1 cellular context compared by ENCODE assay signal in the genomic region with DNA sequence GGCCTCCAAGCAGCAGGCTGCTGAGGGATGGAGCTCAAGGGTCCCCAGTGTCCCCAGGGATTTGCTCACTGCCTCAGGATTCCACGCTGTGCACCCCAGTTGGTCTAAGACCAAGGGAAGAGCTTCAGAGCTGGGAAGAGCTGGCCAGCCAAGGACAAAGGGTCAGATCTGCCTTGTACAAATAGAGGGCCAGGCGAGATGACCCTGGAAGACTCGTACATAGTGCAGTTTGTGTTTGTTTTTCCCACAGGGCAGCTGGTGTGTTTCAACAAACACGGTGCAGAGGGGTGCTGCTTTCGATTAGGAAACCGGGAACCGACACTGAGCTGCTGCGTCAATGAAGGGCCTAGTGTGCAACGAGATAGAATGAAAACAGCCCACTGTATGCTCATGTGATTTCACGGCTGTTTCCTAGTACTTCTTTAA.
A peak's percentile ranks its signal among the peaks of the same experiment; 100 is the strongest.
TF ChIP-seq lines count a peak whose summit lies in the region.

No MANE protein-coding gene starts in this region.

TF ChIP-seq in HepG2, 621 proteins besides CTCF, POLR2A, EP300 and RAD21 (continued from another document and continues in another):
- TF ChIP-seq, protein P1, sequence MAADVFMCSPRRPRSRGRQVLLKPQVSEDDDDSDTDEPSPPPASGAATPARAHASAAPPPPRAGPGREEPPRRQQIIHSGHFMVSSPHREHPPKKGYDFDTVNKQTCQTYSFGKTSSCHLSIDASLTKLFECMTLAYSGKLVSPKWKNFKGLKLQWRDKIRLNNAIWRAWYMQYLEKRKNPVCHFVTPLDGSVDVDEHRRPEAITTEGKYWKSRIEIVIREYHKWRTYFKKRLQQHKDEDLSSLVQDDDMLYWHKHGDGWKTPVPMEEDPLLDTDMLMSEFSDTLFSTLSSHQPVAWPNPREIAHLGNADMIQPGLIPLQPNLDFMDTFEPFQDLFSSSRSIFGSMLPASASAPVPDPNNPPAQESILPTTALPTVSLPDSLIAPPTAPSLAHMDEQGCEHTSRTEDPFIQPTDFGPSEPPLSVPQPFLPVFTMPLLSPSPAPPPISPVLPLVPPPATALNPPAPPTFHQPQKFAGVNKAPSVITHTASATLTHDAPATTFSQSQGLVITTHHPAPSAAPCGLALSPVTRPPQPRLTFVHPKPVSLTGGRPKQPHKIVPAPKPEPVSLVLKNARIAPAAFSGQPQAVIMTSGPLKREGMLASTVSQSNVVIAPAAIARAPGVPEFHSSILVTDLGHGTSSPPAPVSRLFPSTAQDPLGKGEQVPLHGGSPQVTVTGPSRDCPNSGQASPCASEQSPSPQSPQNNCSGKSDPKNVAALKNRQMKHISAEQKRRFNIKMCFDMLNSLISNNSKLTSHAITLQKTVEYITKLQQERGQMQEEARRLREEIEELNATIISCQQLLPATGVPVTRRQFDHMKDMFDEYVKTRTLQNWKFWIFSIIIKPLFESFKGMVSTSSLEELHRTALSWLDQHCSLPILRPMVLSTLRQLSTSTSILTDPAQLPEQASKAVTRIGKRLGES (CRISPR knock-in tag; IDR thresholded peaks at IDR 0.05; ENCODE audit: borderline replicate concordance): peak; percentile 18; the same call in 1 of the 2 replicates
- TF ChIP-seq, protein P2, sequence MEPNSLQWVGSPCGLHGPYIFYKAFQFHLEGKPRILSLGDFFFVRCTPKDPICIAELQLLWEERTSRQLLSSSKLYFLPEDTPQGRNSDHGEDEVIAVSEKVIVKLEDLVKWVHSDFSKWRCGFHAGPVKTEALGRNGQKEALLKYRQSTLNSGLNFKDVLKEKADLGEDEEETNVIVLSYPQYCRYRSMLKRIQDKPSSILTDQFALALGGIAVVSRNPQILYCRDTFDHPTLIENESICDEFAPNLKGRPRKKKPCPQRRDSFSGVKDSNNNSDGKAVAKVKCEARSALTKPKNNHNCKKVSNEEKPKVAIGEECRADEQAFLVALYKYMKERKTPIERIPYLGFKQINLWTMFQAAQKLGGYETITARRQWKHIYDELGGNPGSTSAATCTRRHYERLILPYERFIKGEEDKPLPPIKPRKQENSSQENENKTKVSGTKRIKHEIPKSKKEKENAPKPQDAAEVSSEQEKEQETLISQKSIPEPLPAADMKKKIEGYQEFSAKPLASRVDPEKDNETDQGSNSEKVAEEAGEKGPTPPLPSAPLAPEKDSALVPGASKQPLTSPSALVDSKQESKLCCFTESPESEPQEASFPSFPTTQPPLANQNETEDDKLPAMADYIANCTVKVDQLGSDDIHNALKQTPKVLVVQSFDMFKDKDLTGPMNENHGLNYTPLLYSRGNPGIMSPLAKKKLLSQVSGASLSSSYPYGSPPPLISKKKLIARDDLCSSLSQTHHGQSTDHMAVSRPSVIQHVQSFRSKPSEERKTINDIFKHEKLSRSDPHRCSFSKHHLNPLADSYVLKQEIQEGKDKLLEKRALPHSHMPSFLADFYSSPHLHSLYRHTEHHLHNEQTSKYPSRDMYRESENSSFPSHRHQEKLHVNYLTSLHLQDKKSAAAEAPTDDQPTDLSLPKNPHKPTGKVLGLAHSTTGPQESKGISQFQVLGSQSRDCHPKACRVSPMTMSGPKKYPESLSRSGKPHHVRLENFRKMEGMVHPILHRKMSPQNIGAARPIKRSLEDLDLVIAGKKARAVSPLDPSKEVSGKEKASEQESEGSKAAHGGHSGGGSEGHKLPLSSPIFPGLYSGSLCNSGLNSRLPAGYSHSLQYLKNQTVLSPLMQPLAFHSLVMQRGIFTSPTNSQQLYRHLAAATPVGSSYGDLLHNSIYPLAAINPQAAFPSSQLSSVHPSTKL (CRISPR knock-in tag; IDR thresholded peaks at IDR 0.05): peak; percentile 95
- no peak for TF ChIP-seq ZNF775 (CRISPR knock-in tag; IDR thresholded peaks at IDR 0.05; ENCODE audit: borderline replicate concordance)
- no peak for TF ChIP-seq CHCHD3 (CRISPR knock-in tag; IDR thresholded peaks at IDR 0.05)
- peak; percentile 69; the same call in 1 of the 2 replicates for TF ChIP-seq NFIC (IDR thresholded peaks at IDR 0.05; ENCODE audit: low read length)
- peak; percentile 71; the same call in 1 of the 2 replicates for TF ChIP-seq ZNF761 (CRISPR knock-in tag; conservative IDR thresholded peaks at IDR 0.05)
- TF ChIP-seq HMGA1 (CRISPR knock-in tag; conservative IDR thresholded peaks at IDR 0.05): no peak
- TF ChIP-seq BRD4 (CRISPR knock-in tag; IDR thresholded peaks at IDR 0.05): peak; percentile 58; the same call in 1 of the 2 replicates
- TF ChIP-seq REPIN1 (CRISPR knock-in tag; IDR thresholded peaks at IDR 0.05; ENCODE audit: borderline replicate concordance, low read depth): peak; percentile 54; the same call in 1 of the 2 replicates
- no peak for TF ChIP-seq ZNF577 (CRISPR knock-in tag; IDR thresholded peaks at IDR 0.05; ENCODE audit: borderline replicate concordance, low read depth)
- no peak for TF ChIP-seq ZBTB26 (CRISPR knock-in tag; IDR thresholded peaks at IDR 0.05; ENCODE audit: borderline replicate concordance)
- peak; percentile 92 for TF ChIP-seq TEAD3 (CRISPR knock-in tag; optimal IDR thresholded peaks at IDR 0.05; ENCODE audit: borderline replicate concordance)
- TF ChIP-seq ZHX2 (IDR thresholded peaks at IDR 0.05; ENCODE audit: low read depth): peak; percentile 44; the same call in 1 of the 2 replicates
- TF ChIP-seq ZHX2 (CRISPR knock-in tag; IDR thresholded peaks at IDR 0.05; ENCODE audit: borderline replicate concordance): no peak
- TF ChIP-seq, protein P3, sequence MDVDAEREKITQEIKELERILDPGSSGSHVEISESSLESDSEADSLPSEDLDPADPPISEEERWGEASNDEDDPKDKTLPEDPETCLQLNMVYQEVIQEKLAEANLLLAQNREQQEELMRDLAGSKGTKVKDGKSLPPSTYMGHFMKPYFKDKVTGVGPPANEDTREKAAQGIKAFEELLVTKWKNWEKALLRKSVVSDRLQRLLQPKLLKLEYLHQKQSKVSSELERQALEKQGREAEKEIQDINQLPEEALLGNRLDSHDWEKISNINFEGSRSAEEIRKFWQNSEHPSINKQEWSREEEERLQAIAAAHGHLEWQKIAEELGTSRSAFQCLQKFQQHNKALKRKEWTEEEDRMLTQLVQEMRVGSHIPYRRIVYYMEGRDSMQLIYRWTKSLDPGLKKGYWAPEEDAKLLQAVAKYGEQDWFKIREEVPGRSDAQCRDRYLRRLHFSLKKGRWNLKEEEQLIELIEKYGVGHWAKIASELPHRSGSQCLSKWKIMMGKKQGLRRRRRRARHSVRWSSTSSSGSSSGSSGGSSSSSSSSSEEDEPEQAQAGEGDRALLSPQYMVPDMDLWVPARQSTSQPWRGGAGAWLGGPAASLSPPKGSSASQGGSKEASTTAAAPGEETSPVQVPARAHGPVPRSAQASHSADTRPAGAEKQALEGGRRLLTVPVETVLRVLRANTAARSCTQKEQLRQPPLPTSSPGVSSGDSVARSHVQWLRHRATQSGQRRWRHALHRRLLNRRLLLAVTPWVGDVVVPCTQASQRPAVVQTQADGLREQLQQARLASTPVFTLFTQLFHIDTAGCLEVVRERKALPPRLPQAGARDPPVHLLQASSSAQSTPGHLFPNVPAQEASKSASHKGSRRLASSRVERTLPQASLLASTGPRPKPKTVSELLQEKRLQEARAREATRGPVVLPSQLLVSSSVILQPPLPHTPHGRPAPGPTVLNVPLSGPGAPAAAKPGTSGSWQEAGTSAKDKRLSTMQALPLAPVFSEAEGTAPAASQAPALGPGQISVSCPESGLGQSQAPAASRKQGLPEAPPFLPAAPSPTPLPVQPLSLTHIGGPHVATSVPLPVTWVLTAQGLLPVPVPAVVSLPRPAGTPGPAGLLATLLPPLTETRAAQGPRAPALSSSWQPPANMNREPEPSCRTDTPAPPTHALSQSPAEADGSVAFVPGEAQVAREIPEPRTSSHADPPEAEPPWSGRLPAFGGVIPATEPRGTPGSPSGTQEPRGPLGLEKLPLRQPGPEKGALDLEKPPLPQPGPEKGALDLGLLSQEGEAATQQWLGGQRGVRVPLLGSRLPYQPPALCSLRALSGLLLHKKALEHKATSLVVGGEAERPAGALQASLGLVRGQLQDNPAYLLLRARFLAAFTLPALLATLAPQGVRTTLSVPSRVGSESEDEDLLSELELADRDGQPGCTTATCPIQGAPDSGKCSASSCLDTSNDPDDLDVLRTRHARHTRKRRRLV (CRISPR knock-in tag; IDR thresholded peaks at IDR 0.05): no peak
- no peak for TF ChIP-seq ZFP36 (IDR thresholded peaks at IDR 0.05; ENCODE audit: borderline replicate concordance, low read depth, low read length, partially characterized antibody)
- TF ChIP-seq NR2C2 (CRISPR knock-in tag; IDR thresholded peaks at IDR 0.05; ENCODE audit: borderline replicate concordance): peak; percentile 90
- TF ChIP-seq ATF2 (CRISPR knock-in tag; IDR thresholded peaks at IDR 0.05): peak; percentile 90
- peak; percentile 64 for TF ChIP-seq CBX1 (IDR thresholded peaks at IDR 0.05; ENCODE audit: low read depth)
- TF ChIP-seq MTERF4 (CRISPR knock-in tag; IDR thresholded peaks at IDR 0.05): 0 out of 2 replicates have a peak, but pooled peaks have one; percentile 39
- TF ChIP-seq JDP2 (CRISPR knock-in tag; IDR thresholded peaks at IDR 0.05; ENCODE audit: borderline replicate concordance): no peak; the same call in 1 of the 2 replicates
- TF ChIP-seq ZNF24 (IDR thresholded peaks at IDR 0.05): no peak
- TF ChIP-seq ZNF430 (CRISPR knock-in tag; IDR thresholded peaks at IDR 0.05): peak; percentile 86; the same call in 1 of the 2 replicates
- TF ChIP-seq CBFB (CRISPR knock-in tag; IDR thresholded peaks at IDR 0.05): peak; percentile 70; the same call in 1 of the 2 replicates
- peak; percentile 48; the same call in 1 of the 2 replicates for TF ChIP-seq SALL2 (CRISPR knock-in tag; IDR thresholded peaks at IDR 0.05)
- TF ChIP-seq YY1 (IDR thresholded peaks at IDR 0.05; ENCODE audit: insufficient read depth, insufficient replicate concordance, low read depth, low read length): no peak
- TF ChIP-seq MXI1 (IDR thresholded peaks at IDR 0.05; ENCODE audit: borderline replicate concordance, low read depth, low read length): 0 out of 3 replicates have a peak, but pooled peaks have one; percentile 54
- peak; percentile 95 for TF ChIP-seq SKI (IDR thresholded peaks at IDR 0.05; ENCODE audit: partially characterized antibody)
